Comparison of ENCODE assay signal across 1 cellular context in genomic region chr3:53498993-53499641, GRCh38.
TF ChIP-seq lines count a peak whose summit lies in the region.

No MANE protein-coding gene starts in this region.

TF ChIP-seq in H1, 55 proteins besides CTCF, POLR2A, EP300 and RAD21 (continued from another document):
- TF ChIP-seq CHD7 (IDR thresholded peaks at IDR 0.05; ENCODE audit: insufficient replicate concordance, low read length) (no peak), RFX5 (IDR thresholded peaks at IDR 0.05; ENCODE audit: borderline replicate concordance, low read depth, low read length) (no peak), SRF (IDR thresholded peaks at IDR 0.05; ENCODE audit: low read depth, low read length) (no peak)
